Comparison of ENCODE assay signal across 8 cellular contexts in genomic region chr11:67584205-67584880, GRCh38. TPM values are rescaled to one million over a fixed set of nuclear protein-coding genes. Genes with fewer than 3 reads are reported as not detected.
DNase-seq lines count a peak whose midpoint lies in the region; ATAC-seq, FAIRE-seq and TF ChIP-seq lines count a peak whose summit lies in the region.

No MANE protein-coding gene starts in this region.

- H3K4me1 ChIP-seq in CD8-positive, alpha-beta memory T cell (ENCODE audit: insufficient read depth, low read length): peaks cover 27% of the 10 kb centered on the region
- peaks cover 7 to 12% of the 10 kb centered on the region in 2 donors for H3K4me1 ChIP-seq in kidney (ENCODE audit: control insufficient read depth in 1 of 2, insufficient read depth in 1 of 2, low read depth in 1 of 2, low read length in 2 of 2)
- H3K4me1 ChIP-seq in small intestine (ENCODE audit: control insufficient read depth in 2 of 2, insufficient read depth in 1 of 2, low read depth in 1 of 2, low read length in 1 of 2): peaks cover 4% of the 10 kb centered on the region in 2 donors

- no peak overlapping the region for H2AFZ ChIP-seq in SU-DHL-6 (ENCODE audit: low read depth, low read length, severe bottlenecking)

- H3K9ac ChIP-seq in SU-DHL-6 (ENCODE audit: low read length): peak overlapping the region; percentile 87
- peak overlapping the region; percentile 69 to 71 for H3K9ac ChIP-seq in kidney (ENCODE audit: low read length in 2 of 2)

- POLR2A ChIA-PET in CD8-positive, alpha-beta memory T cell (lab: Charles Lee): interaction anchor here (0.6 to 1.0 kb wide), 2 partner anchors 8 to 18 kb away, joined by 3 to 4 read pairs; no protein-coding TSS in a partner anchor

- intact Hi-C loops in kidney (cut with DNase I): no loop called here

- TF ChIP-seq CTCF in SU-DHL-6 (IDR thresholded peaks at IDR 0.05; ENCODE audit: insufficient read depth, low read length, poor library complexity, severe bottlenecking): no peak
- no peak for TF ChIP-seq CTCF in kidney (IDR thresholded peaks at IDR 0.05; ENCODE audit: borderline replicate concordance, extremely low read depth, insufficient read depth)

- H3K36me3 Mint-ChIP-seq in CD8-positive, alpha-beta memory T cell: peaks cover 0 to 11% (median 3%) of the 10 kb centered on the region in 3 donors

- DNase-seq in CD8-positive, alpha-beta memory T cell: peak in 2 of 5 donors; percentile 19 to 26
- peak; percentile 62 for DNase-seq in cerebellum (ENCODE audit: low spot score)
- peak; percentile 93 for DNase-seq in kidney
- DNase-seq in small intestine: peak; percentile 93
- DNase-seq in NCI-H1930 (lab: John Stamatoyannopoulos, UW): no peak

- H3K27me3 ChIP-seq in CD8-positive, alpha-beta memory T cell (ENCODE audit: insufficient read depth, low read length, poor library complexity, severe bottlenecking): no peaks in the 10 kb centered on the region
- H3K27me3 ChIP-seq in SU-DHL-6 (ENCODE audit: low read length) (no peaks in the 10 kb centered on the region), small intestine (ENCODE audit: control insufficient read depth in 2 of 2, insufficient read depth in 2 of 2, low read length in 2 of 2) (no peaks in the 10 kb centered on the region)

- H4K20me1 ChIP-seq in SU-DHL-6 (ENCODE audit: low read depth, low read length): no peaks in the 10 kb centered on the region

- peaks cover 53% of the 10 kb centered on the region for H3F3A ChIP-seq in SU-DHL-6 (ENCODE audit: insufficient read depth)

- no peaks in the 10 kb centered on the region for H3K9me2 ChIP-seq in SU-DHL-6 (replicated peaks; ENCODE audit: insufficient read depth, low read length)

- H3K9me3 Mint-ChIP-seq in CD8-positive, alpha-beta memory T cell: no peaks in the 10 kb centered on the region

- peak overlapping the region; percentile 65 for H3K27ac ChIP-seq in CD8-positive, alpha-beta memory T cell (ENCODE audit: low read depth, low read length)
- H3K27ac ChIP-seq in SU-DHL-6 (ENCODE audit: low read depth, low read length): peak overlapping the region; percentile 93
- H3K27ac ChIP-seq in kidney (ENCODE audit: low read depth in 2 of 2, low read length in 2 of 2): peak overlapping the region; percentile 93 to 94
- peak overlapping the region; percentile 85 to 98 for H3K27ac ChIP-seq in small intestine (ENCODE audit: low read depth in 1 of 2, low read length in 1 of 2)

- H3K79me2 ChIP-seq in SU-DHL-6 (ENCODE audit: insufficient read depth, low read length): peaks cover 10% of the 10 kb centered on the region; the same call in 1 of the 2 replicates

- peak overlapping the region; percentile 51 to 90 (median 74) for H3K4me3 Mint-ChIP-seq in CD8-positive, alpha-beta memory T cell

- 8 to 16% (median 11%) methylated on average over 31 to 33 of the region's 33 CpGs for WGBS in small intestine, 3 donors

- no peaks in the 10 kb centered on the region for H3K9me3 ChIP-seq in CD8-positive, alpha-beta memory T cell (ENCODE audit: low read length)
- H3K9me3 ChIP-seq in SU-DHL-6 (ENCODE audit: insufficient read depth, low read length) (no peaks in the 10 kb centered on the region), kidney (ENCODE audit: control insufficient read depth in 1 of 2, low read length in 2 of 2) (no peaks in the 10 kb centered on the region), small intestine (ENCODE audit: control insufficient read depth, low read depth) (no peaks in the 10 kb centered on the region)

- H3K27me3 Mint-ChIP-seq in CD8-positive, alpha-beta memory T cell: peaks cover 4 to 6% of the 10 kb centered on the region in 2 donors

- no peak for FAIRE-seq in kidney (lab: Jason Lieb, UNC)
- no peak for FAIRE-seq in small intestine (lab: Jason Lieb, UNC)

- H3K4me1 Mint-ChIP-seq in CD8-positive, alpha-beta memory T cell: peaks cover 25 to 42% (median 38%) of the 10 kb centered on the region in 3 donors

- peak; percentile 16 for ATAC-seq in HG02840 (IDR thresholded peaks at IDR 0.05; ENCODE audit: low FRiP score, unreplicated experiment)
- ATAC-seq in HG03457 (IDR thresholded peaks at IDR 0.05; ENCODE audit: unreplicated experiment): no peak

- peak overlapping the region; percentile 55 for H3K4me3 ChIP-seq in CD8-positive, alpha-beta memory T cell (ENCODE audit: low read length)
- H3K4me3 ChIP-seq in SU-DHL-6 (ENCODE audit: insufficient read depth, low read length, poor library complexity, severe bottlenecking) (peak overlapping the region; percentile 72), kidney (ENCODE audit: low read length in 2 of 2) (peak overlapping the region; percentile 63 to 69), small intestine (ENCODE audit: low read depth in 1 of 2, low read length in 2 of 2) (peak overlapping the region; percentile 52 to 65)

- no peaks in the 10 kb centered on the region for H3K36me3 ChIP-seq in CD8-positive, alpha-beta memory T cell (ENCODE audit: insufficient read depth, low read length)
- H3K36me3 ChIP-seq in SU-DHL-6 (ENCODE audit: low read length) (peaks cover 3% of the 10 kb centered on the region; the same call in 1 of the 2 replicates), kidney (ENCODE audit: control insufficient read depth in 1 of 2, insufficient read depth in 2 of 2, low read length in 2 of 2) (no peaks in the 10 kb centered on the region), small intestine (ENCODE audit: control insufficient read depth in 2 of 2, insufficient read depth in 2 of 2, low read length in 2 of 2) (peaks cover 5 to 7% of the 10 kb centered on the region in 2 donors)

- CTCF ChIA-PET in CD8-positive, alpha-beta memory T cell (lab: Charles Lee): no interaction called here

- peak overlapping the region; percentile 41 to 98 (median 86) for H3K27ac Mint-ChIP-seq in CD8-positive, alpha-beta memory T cell

- peak overlapping the region; percentile 62 for H3K4me2 ChIP-seq in SU-DHL-6 (ENCODE audit: low read depth, low read length, poor library complexity, severe bottlenecking)

RNA-seq across cellular contexts. Expression of gene GSTP1, which starts 0.7 kb away (rescaled TPM):
- 100 to 1,000 TPM; 462 to 474 TPM for total RNA-seq in CD8-positive, alpha-beta memory T cell
- polyA plus RNA-seq in CD8-positive, alpha-beta memory T cell: 333 TPM
- total RNA-seq in cerebellum (129 TPM), kidney (800 TPM)
- polyA plus RNA-seq in kidney (ENCODE audit: insufficient read depth, low read depth, low replicate concordance) (1,687 TPM), small intestine (1,000 to 10,000 TPM in 2 of 3 donors, 100 to 1,000 TPM in 1; 997 to 1,471 (median 1,010) TPM)

RNA-seq across cellular contexts. Expression of gene NDUFV1, which starts 22.4 kb away (rescaled TPM):
- 100 to 1,000 TPM; 321 to 326 TPM for total RNA-seq in CD8-positive, alpha-beta memory T cell
- polyA plus RNA-seq in CD8-positive, alpha-beta memory T cell: 140 TPM
- 106 TPM for total RNA-seq in cerebellum
- 191 TPM for total RNA-seq in kidney
- polyA plus RNA-seq in kidney (ENCODE audit: insufficient read depth, low read depth, low replicate concordance): 395 TPM
- 100 to 1,000 TPM; 234 to 361 (median 264) TPM for polyA plus RNA-seq in small intestine

RNA-seq across cellular contexts. Expression of gene NUDT8, which starts 45.4 kb away (rescaled TPM):
- total RNA-seq in CD8-positive, alpha-beta memory T cell: 10 to 100 TPM; 26.2 to 27.9 TPM
- polyA plus RNA-seq in CD8-positive, alpha-beta memory T cell: 3.5 TPM
- 2.4 TPM for total RNA-seq in cerebellum
- total RNA-seq in kidney: 11.9 TPM
- 57.0 TPM for polyA plus RNA-seq in kidney (ENCODE audit: insufficient read depth, low read depth, low replicate concordance)
- 10 to 100 TPM; 38.9 to 67.1 (median 52.4) TPM for polyA plus RNA-seq in small intestine

RNA-seq across cellular contexts. Expression of gene TBX10, which starts 55.2 kb away (rescaled TPM):
- total RNA-seq in CD8-positive, alpha-beta memory T cell: not detected
- not detected for polyA plus RNA-seq in CD8-positive, alpha-beta memory T cell
- total RNA-seq in cerebellum (not detected), kidney (not detected)
- polyA plus RNA-seq in kidney (ENCODE audit: insufficient read depth, low read depth, low replicate concordance) (not detected), small intestine (10 to 100 TPM; 14.4 to 69.4 (median 41.4) TPM)

Comparison
In these comparisons a context has a peak if more than half of its experiments do, and no peak if none do; other contexts are left out.
1. DNase-seq: peak in cerebellum (single experiment), kidney (single experiment) and small intestine (single experiment); none in NCI-H1930 (0 of 2).
2. Peak in every context shown above with its lines, with median percentiles within 50 percentile points of each other: H3K27ac ChIP-seq and H3K4me3 ChIP-seq.